1 cellular context compared by ENCODE assay signal in genomic region chr5:157743163-157744054, GRCh38.
TF ChIP-seq lines count a peak whose summit lies in the region.

TSS of gene LSM11 (plus strand) at chr5:157743712. CDS start at chr5:157743751, 39 bp downstream.

TF ChIP-seq in IMR-90, 13 proteins besides CTCF, POLR2A, EP300 and RAD21 (continued from another document):
- TF ChIP-seq CEBPB (IDR thresholded peaks at IDR 0.05; ENCODE audit: low read depth, low read length) (0 out of 2 replicates have a peak, but pooled peaks have one; percentile 3), RFX5 (IDR thresholded peaks at IDR 0.05; ENCODE audit: low read depth, low read length) (no peak), MAFK (IDR thresholded peaks at IDR 0.05; ENCODE audit: low read depth, low read length) (no peak), MAZ (IDR thresholded peaks at IDR 0.05; ENCODE audit: borderline replicate concordance, low read depth, low read length) (peak; percentile 86; the same call in 1 of the 2 replicates), BHLHE40 (IDR thresholded peaks at IDR 0.05; ENCODE audit: low read depth, low read length) (no peak; the same call in 1 of the 2 replicates), MXI1 (IDR thresholded peaks at IDR 0.05; ENCODE audit: borderline replicate concordance, low read depth, low read length) (peak; percentile 79), CHD1 (IDR thresholded peaks at IDR 0.05; ENCODE audit: low read depth, low read length) (no peak; the same call in 1 of the 2 replicates), FOS (IDR thresholded peaks at IDR 0.05; ENCODE audit: low read depth, low read length) (0 out of 2 replicates have a peak, but pooled peaks have one; percentile 7), SMC3 (IDR thresholded peaks at IDR 0.05; ENCODE audit: low read depth, low read length) (peak; percentile 87), NFE2L2 (IDR thresholded peaks at IDR 0.05; ENCODE audit: low read depth, low read length) (no peak)
- TF ChIP-seq, protein P1, sequence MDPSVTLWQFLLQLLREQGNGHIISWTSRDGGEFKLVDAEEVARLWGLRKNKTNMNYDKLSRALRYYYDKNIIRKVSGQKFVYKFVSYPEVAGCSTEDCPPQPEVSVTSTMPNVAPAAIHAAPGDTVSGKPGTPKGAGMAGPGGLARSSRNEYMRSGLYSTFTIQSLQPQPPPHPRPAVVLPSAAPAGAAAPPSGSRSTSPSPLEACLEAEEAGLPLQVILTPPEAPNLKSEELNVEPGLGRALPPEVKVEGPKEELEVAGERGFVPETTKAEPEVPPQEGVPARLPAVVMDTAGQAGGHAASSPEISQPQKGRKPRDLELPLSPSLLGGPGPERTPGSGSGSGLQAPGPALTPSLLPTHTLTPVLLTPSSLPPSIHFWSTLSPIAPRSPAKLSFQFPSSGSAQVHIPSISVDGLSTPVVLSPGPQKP (IDR thresholded peaks at IDR 0.05; ENCODE audit: borderline replicate concordance, low read depth, low read length): no peak
TF ChIP-seq in IMR-90: peak in this region for 5.
